22 cellular contexts compared by ENCODE assay signal in genomic region chr19:38513762-38514167, GRCh38.
DNase-seq lines count a peak whose midpoint lies in the region; ATAC-seq and TF ChIP-seq lines count a peak whose summit lies in the region.
"Had no signal": no experiment of that assay in that cellular context is flagged by ENCODE, and none has a peak within 500 bp of the region (broad histone marks: within the 10 kb centered on the region; RNA-seq: fewer than 3 reads in every experiment).

No MANE protein-coding gene starts in this region.

- no peaks in the 10 kb centered on the region for H3K9me3 ChIP-seq in tibial nerve
- H3K9me3 ChIP-seq: BLaER1, ovary, right atrium auricular region, upper lobe of right lung had no signal

- peaks cover 22% of the 10 kb centered on the region for H3K4me1 Mint-ChIP-seq in activated CD4-positive, alpha-beta T cell treated with anti-CD3 and anti-CD28 coated beads, Interleukin-2, amount 10 ng/mL, durations not matched to agents 24 days and 14 days
- H3K4me1 Mint-ChIP-seq in activated CD8-positive, alpha-beta T cell treated with anti-CD3 and anti-CD28 coated beads for 36 hours (ENCODE audit: low read depth): peaks cover 15% of the 10 kb centered on the region
- peaks cover 17% of the 10 kb centered on the region for H3K4me1 Mint-ChIP-seq in stimulated activated effector memory CD8-positive, alpha-beta T cell treated with anti-CD3 and anti-CD28 coated beads, Interleukin-12 subunit alpha, Interleukin-12 subunit beta, amount 100 ng/mL, for 72 hours

- no peak for TF ChIP-seq CTCF in activated CD8-positive, alpha-beta T cell treated with anti-CD3 and anti-CD28 coated beads for 36 hours (IDR thresholded peaks at IDR 0.05)
- no peak for TF ChIP-seq CTCF in tibial nerve (IDR thresholded peaks at IDR 0.05)

- WGBS in tibial nerve, 2 donors: 83 to 89% methylated on average over 3 of the region's 3 CpGs

- CTCF ChIA-PET in activated CD8-positive, alpha-beta T cell treated with anti-CD3 and anti-CD28 coated beads for 36 hours (lab: Charles Lee): interaction anchor here (0.8 to 5.2 kb wide), 9 partner anchors 10 to 420 kb away, joined by 3 to 51 read pairs (median 4); partner anchors contain the start of genes EIF3K, FAM98C, MAP4K1 and MRPS12

- H3K4me3 ChIP-seq in tibial nerve: no peak overlapping the region
- H3K4me3 ChIP-seq: BLaER1, ovary, right atrium auricular region, upper lobe of right lung had no signal

- H3K27me3 Mint-ChIP-seq in activated CD4-positive, alpha-beta T cell treated with anti-CD3 and anti-CD28 coated beads, Interleukin-2, amount 10 ng/mL, durations not matched to agents 24 days and 14 days: peaks cover 9% of the 10 kb centered on the region
- peaks cover 5% of the 10 kb centered on the region for H3K27me3 Mint-ChIP-seq in activated CD8-positive, alpha-beta T cell treated with anti-CD3 and anti-CD28 coated beads for 36 hours
- H3K27me3 Mint-ChIP-seq: activated naive CD8-positive, alpha-beta T cell had no signal

- no peaks in the 10 kb centered on the region for H3K36me3 ChIP-seq in tibial nerve
- H3K36me3 ChIP-seq: BLaER1, ovary, right atrium auricular region, upper lobe of right lung had no signal

- no peaks in the 10 kb centered on the region for H3K27me3 ChIP-seq in tibial nerve
- H3K27me3 ChIP-seq: BLaER1, ovary, right atrium auricular region, upper lobe of right lung had no signal

- intact Hi-C loops in activated CD4-positive, alpha-beta T cell treated with anti-CD3 and anti-CD28 coated beads, Interleukin-2, amount 10 ng/mL, durations not matched to agents 24 days and 14 days (cut with micrococcal nuclease): loop anchor here (2.0 kb wide), 3 partner anchors 31 to 123 kb away; partner anchors contain the start of gene EIF3K
- intact Hi-C loops in activated CD8-positive, alpha-beta T cell treated with anti-CD3 and anti-CD28 coated beads for 36 hours (cut with micrococcal nuclease): no loop called here

- TF ChIP-seq POLR2A in tibial nerve (IDR thresholded peaks at IDR 0.05): no peak

- H3K9me3 Mint-ChIP-seq in activated CD4-positive, alpha-beta T cell treated with anti-CD3 and anti-CD28 coated beads, Interleukin-2, amount 10 ng/mL, durations not matched to agents 24 days and 14 days: no peaks in the 10 kb centered on the region
- H3K9me3 Mint-ChIP-seq in activated CD8-positive, alpha-beta T cell treated with anti-CD3 and anti-CD28 coated beads for 36 hours: no peaks in the 10 kb centered on the region
- H3K9me3 Mint-ChIP-seq in stimulated activated effector memory CD8-positive, alpha-beta T cell treated with anti-CD3 and anti-CD28 coated beads, Interleukin-12 subunit alpha, Interleukin-12 subunit beta, amount 100 ng/mL, for 72 hours: no peaks in the 10 kb centered on the region
- H3K9me3 Mint-ChIP-seq: naive thymus-derived CD8-positive, alpha-beta T cell had no signal

- POLR2A ChIA-PET in activated CD8-positive, alpha-beta T cell treated with anti-CD3 and anti-CD28 coated beads for 36 hours (lab: Charles Lee): interaction anchor here (0.6 to 1.1 kb wide), 3 partner anchors 37 to 335 kb away, joined by 3 read pairs; no protein-coding TSS in a partner anchor

- ATAC-seq in activated CD8-positive, alpha-beta T cell treated with anti-CD3 and anti-CD28 coated beads for 36 hours: peak; percentile 55
- ATAC-seq in stimulated activated effector memory CD8-positive, alpha-beta T cell treated with anti-CD3 and anti-CD28 coated beads, Interleukin-12 subunit alpha, Interleukin-12 subunit beta, amount 100 ng/mL, for 72 hours: peak; percentile 52
- ATAC-seq in HG02973 (IDR thresholded peaks at IDR 0.05; ENCODE audit: unreplicated experiment): no peak
- ATAC-seq: Right ventricle myocardium inferior, upper lobe of right lung had no signal

- no peaks in the 10 kb centered on the region for H3K36me3 Mint-ChIP-seq in activated CD4-positive, alpha-beta T cell treated with anti-CD3 and anti-CD28 coated beads, Interleukin-2, amount 10 ng/mL, durations not matched to agents 24 days and 14 days (ENCODE audit: low read depth)
- H3K36me3 Mint-ChIP-seq in activated CD8-positive, alpha-beta T cell treated with anti-CD3 and anti-CD28 coated beads for 36 hours (ENCODE audit: low read depth): no peaks in the 10 kb centered on the region
- H3K36me3 Mint-ChIP-seq in stimulated activated effector memory CD8-positive, alpha-beta T cell treated with anti-CD3 and anti-CD28 coated beads, Interleukin-12 subunit alpha, Interleukin-12 subunit beta, amount 100 ng/mL, for 72 hours: peaks cover 67% of the 10 kb centered on the region
- H3K36me3 Mint-ChIP-seq: activated naive CD8-positive, alpha-beta T cell; naive thymus-derived CD8-positive, alpha-beta T cell had no signal

- peak; percentile 84 for DNase-seq in activated CD4-positive, alpha-beta T cell treated with anti-CD3 and anti-CD28 coated beads, Interleukin-2, amount 10 ng/mL, durations not matched to agents 24 days and 14 days
- DNase-seq in activated CD4-positive, alpha-beta T cell treated with anti-CD3 and anti-CD28 coated beads for 4 hours: no peak
- DNase-seq in KBM-7 (peak; percentile 8), SKM-1 treated with dmso at 0.1 percent for 144 hours (lab: John Stamatoyannopoulos, UW; ENCODE audit: unreplicated experiment) (no peak), tibial nerve (ENCODE audit: low spot score in 2 of 2) (no peak)
- DNase-seq in activated CD8-positive, alpha-beta T cell treated with anti-CD3 and anti-CD28 coated beads for 36 hours: peak; percentile 47
- no peak for DNase-seq in stimulated activated effector memory CD8-positive, alpha-beta T cell treated with anti-CD3 and anti-CD28 coated beads, Interleukin-12 subunit alpha, Interleukin-12 subunit beta, amount 100 ng/mL, for 72 hours (ENCODE audit: low spot score in 2 of 2)
- DNase-seq: activated CD4-positive, alpha-beta T cell treated with anti-CD3 and anti-CD28 coated beads, Interleukin-2, amount 50 U/mL, for 1 hour; DND-41; NCI-H146; NCI-H2171 treated with DMSO at 0.1 percent for 48 hours; NCI-H526 treated with DMSO at 0.1 percent for 48 hours; ovary; stimulated activated CD4-positive, alpha-beta T cell treated with anti-CD3 and anti-CD28 coated beads, Interleukin-12 subunit alpha, Interleukin-12 subunit beta, amount 100 ng/mL, for 4 hours; upper lobe of right lung had no signal

- H3K4me3 Mint-ChIP-seq in activated CD4-positive, alpha-beta T cell treated with anti-CD3 and anti-CD28 coated beads, Interleukin-2, amount 10 ng/mL, durations not matched to agents 24 days and 14 days: peak overlapping the region; percentile 3
- H3K4me3 Mint-ChIP-seq in activated CD8-positive, alpha-beta T cell treated with anti-CD3 and anti-CD28 coated beads for 36 hours: no peak overlapping the region
- no peak overlapping the region for H3K4me3 Mint-ChIP-seq in stimulated activated effector memory CD8-positive, alpha-beta T cell treated with anti-CD3 and anti-CD28 coated beads, Interleukin-12 subunit alpha, Interleukin-12 subunit beta, amount 100 ng/mL, for 72 hours

- H3K27ac Mint-ChIP-seq in activated CD4-positive, alpha-beta T cell treated with anti-CD3 and anti-CD28 coated beads, Interleukin-2, amount 10 ng/mL, durations not matched to agents 24 days and 14 days: no peak overlapping the region
- H3K27ac Mint-ChIP-seq in activated CD8-positive, alpha-beta T cell treated with anti-CD3 and anti-CD28 coated beads for 36 hours: no peak overlapping the region
- no peak overlapping the region for H3K27ac Mint-ChIP-seq in stimulated activated effector memory CD8-positive, alpha-beta T cell treated with anti-CD3 and anti-CD28 coated beads, Interleukin-12 subunit alpha, Interleukin-12 subunit beta, amount 100 ng/mL, for 72 hours
- H3K27ac Mint-ChIP-seq: activated naive CD8-positive, alpha-beta T cell; naive thymus-derived CD8-positive, alpha-beta T cell had no signal

- H3K27ac ChIP-seq in tibial nerve: no peak overlapping the region
- H3K27ac ChIP-seq: BLaER1, epithelial cell of prostate, ovary, right atrium auricular region, upper lobe of right lung had no signal

- peaks cover 0 to 16% (median 3%) of the 10 kb centered on the region in 4 donors for H3K4me1 ChIP-seq in tibial nerve
- H3K4me1 ChIP-seq: right atrium auricular region, upper lobe of right lung had no signal

- in situ Hi-C loops in KBM-7 (cut with MboI; ENCODE audit: low pct_unique_long_range_greater_than_20kb, low sequenced_read_pairs): no loop called here

- no peak for TF ChIP-seq EP300 in tibial nerve (IDR thresholded peaks at IDR 0.05)

Comparison
In these comparisons a context has a peak if more than half of its experiments do, and no peak if none do; other contexts are left out.
1. DNase-seq: peak in activated CD4-positive, alpha-beta T cell treated with anti-CD3 and anti-CD28 coated beads, Interleukin-2, amount 10 ng/mL, durations not matched to agents 24 days and 14 days (single experiment), KBM-7 (single experiment) and activated CD8-positive, alpha-beta T cell treated with anti-CD3 and anti-CD28 coated beads for 36 hours (single experiment); none in activated CD4-positive, alpha-beta T cell treated with anti-CD3 and anti-CD28 coated beads for 4 hours (0 of 2), stimulated activated effector memory CD8-positive, alpha-beta T cell treated with anti-CD3 and anti-CD28 coated beads, Interleukin-12 subunit alpha, Interleukin-12 subunit beta, amount 100 ng/mL, for 72 hours (0 of 2), SKM-1 treated with dmso at 0.1 percent for 144 hours (single experiment) and tibial nerve (0 of 2).